8 cellular contexts compared by ENCODE assay signal in genomic region chr15:74873036-74873755, GRCh38. TPM values are rescaled to one million over a fixed set of nuclear protein-coding genes. Genes with fewer than 3 reads are reported as not detected.
A peak's percentile ranks its signal among the peaks of the same experiment; 100 is the strongest.
DNase-seq lines count a peak whose midpoint lies in the region; TF ChIP-seq lines count a peak whose summit lies in the region.

Gene SCAMP2, minus strand, starts transcription at chr15:74873365. Its CDS starts 110 bp downstream, at chr15:74873255.

- no peak within 1 kb of the TSS for H4K8ac ChIP-seq in neuronal stem cell (ENCODE audit: low read depth, low read length)

- H2BK5ac ChIP-seq in neuronal stem cell (ENCODE audit: low read length): no peak within 1 kb of the TSS

- TF ChIP-seq CTCF in HFFc6 (IDR thresholded peaks at IDR 0.05): no peak

- H3K27me3 ChIP-seq in neuronal stem cell (ENCODE audit: control insufficient read depth in 3 of 3, insufficient read depth in 3 of 3, low read depth in 1 of 3, low read length in 3 of 3): peaks cover 0 to 6% (median 0%) of the 10 kb centered on the region in 3 experiments
- H3K27me3 ChIP-seq in subcutaneous abdominal adipose tissue (ENCODE audit: control insufficient read depth in 5 of 5, insufficient read depth in 4 of 5, low read length in 5 of 5): no peaks in the 10 kb centered on the region

- no peak within 1 kb of the TSS for H3K14ac ChIP-seq in neuronal stem cell (ENCODE audit: low read length)

- H2AFZ ChIP-seq in neuronal stem cell (ENCODE audit: low read length): peak within 1 kb of the TSS; percentile 94

- no peak within 1 kb of the TSS for H2BK120ac ChIP-seq in neuronal stem cell (ENCODE audit: low read depth, low read length)

- H3K4me2 ChIP-seq in neuronal stem cell (ENCODE audit: insufficient read depth, low read length, poor library complexity, severe bottlenecking): peak within 1 kb of the TSS; percentile 71

- DNase-seq in GM04504 (ENCODE audit: low read depth) (peak; percentile 92), HFFc6 (peak; percentile 88), NAMALWA (ENCODE audit: low spot score) (peak; percentile 96), SK-MEL-5 (ENCODE audit: low read depth, low spot score) (peak; percentile 96), foreskin melanocyte (peak; percentile 90), neuronal stem cell (ENCODE audit: low spot score) (peak; percentile 95)
- peak; percentile 91 for DNase-seq in activated naive CD4-positive, alpha-beta T cell treated with Interleukin-2 at 50 U/mL for 16 hours

- no peak within 1 kb of the TSS for H2BK15ac ChIP-seq in neuronal stem cell (ENCODE audit: low read length)

- peak within 1 kb of the TSS; percentile 43 for H3K23ac ChIP-seq in neuronal stem cell (ENCODE audit: low read depth, low read length, poor library complexity)

- in situ Hi-C loops in SK-MEL-5 (cut with HindIII; ENCODE audit: low pct_unique_long_range_greater_than_20kb, low sequenced_read_pairs): no loop called here

- H3K9me3 Mint-ChIP-seq in HFFc6: no peaks in the 10 kb centered on the region

- H3K4me3 Mint-ChIP-seq in HFFc6: peak within 1 kb of the TSS; percentile 99

- H4K91ac ChIP-seq in neuronal stem cell (ENCODE audit: low read depth, low read length, poor library complexity): no peak within 1 kb of the TSS

- peak within 1 kb of the TSS; percentile 96 for H3K27ac Mint-ChIP-seq in HFFc6

- peaks cover 9% of the 10 kb centered on the region for H3K27me3 Mint-ChIP-seq in HFFc6 (ENCODE audit: insufficient read depth)

- no peak within 1 kb of the TSS for H2BK12ac ChIP-seq in neuronal stem cell (ENCODE audit: low read length)

- peak within 1 kb of the TSS; percentile 55 to 91 for H3K4me3 ChIP-seq in neuronal stem cell (ENCODE audit: low read length in 2 of 2)
- peak within 1 kb of the TSS; percentile 90 to 95 (median 94) for H3K4me3 ChIP-seq in subcutaneous abdominal adipose tissue (ENCODE audit: low read depth in 1 of 5, low read length in 5 of 5)

- H3K4me1 ChIP-seq in neuronal stem cell (ENCODE audit: control insufficient read depth in 2 of 2, insufficient read depth in 1 of 2, low read depth in 1 of 2, low read length in 2 of 2) (peaks cover 3 to 4% of the 10 kb centered on the region in 2 donors), subcutaneous abdominal adipose tissue (ENCODE audit: control insufficient read depth in 5 of 5, insufficient read depth in 5 of 5, low read length in 5 of 5) (peaks cover 10 to 52% (median 46%) of the 10 kb centered on the region in 5 donors)

- H3K27ac ChIP-seq in neuronal stem cell (replicated peaks; ENCODE audit: low read length): peak within 1 kb of the TSS; percentile 54
- peak within 1 kb of the TSS; percentile 85 for H3K27ac ChIP-seq in subcutaneous abdominal adipose tissue (ENCODE audit: low read depth, low read length)

- no CpG with 5 or more reads among the region's 52 CpGs for WGBS in neuronal stem cell (ENCODE audit: extremely low coverage in 2 of 2, insufficient read length in 2 of 2, insufficient replicate concordance in 1 of 2), 2 donors

- H3K9me3 ChIP-seq in neuronal stem cell (replicated peaks in 1 of 2; ENCODE audit: control insufficient read depth in 2 of 2, insufficient read depth in 1 of 2, low read depth in 1 of 2, low read length in 2 of 2) (peaks cover 1 to 4% of the 10 kb centered on the region in 2 donors), subcutaneous abdominal adipose tissue (ENCODE audit: control insufficient read depth in 5 of 5, low read length in 5 of 5) (no peaks in the 10 kb centered on the region)

- H2AK5ac ChIP-seq in neuronal stem cell (ENCODE audit: low read depth, low read length): no peak within 1 kb of the TSS

- H3K36me3 Mint-ChIP-seq in HFFc6 (ENCODE audit: low read depth): peaks cover 10% of the 10 kb centered on the region

- no peak within 1 kb of the TSS for H3K4ac ChIP-seq in neuronal stem cell (ENCODE audit: low read length)

- peak within 1 kb of the TSS; percentile 86 for H3K18ac ChIP-seq in neuronal stem cell (ENCODE audit: low read length)

- H3K36me3 ChIP-seq in neuronal stem cell (replicated peaks in 1 of 2; ENCODE audit: control insufficient read depth in 2 of 2, insufficient read depth in 2 of 2, low read length in 2 of 2) (peaks cover 2 to 23% of the 10 kb centered on the region in 2 donors), subcutaneous abdominal adipose tissue (ENCODE audit: control insufficient read depth in 5 of 5, insufficient read depth in 5 of 5, low read length in 5 of 5) (no peaks in the 10 kb centered on the region)

- peaks cover 4% of the 10 kb centered on the region for H3K79me1 ChIP-seq in neuronal stem cell (ENCODE audit: low read depth, low read length)

- peak within 1 kb of the TSS; percentile 88 for H3K9ac ChIP-seq in neuronal stem cell (ENCODE audit: low read depth, low read length, poor library complexity)
- peak within 1 kb of the TSS; percentile 59 to 95 (median 91) for H3K9ac ChIP-seq in subcutaneous abdominal adipose tissue (ENCODE audit: low read length in 5 of 5)

- H3K4me1 Mint-ChIP-seq in HFFc6 (ENCODE audit: low read depth): peaks cover 34% of the 10 kb centered on the region

RNA-seq across cellular contexts. Expression of gene SCAMP2, which starts in this region (rescaled TPM):
- 10 to 100 TPM; 70.1 to 86.1 (median 75.9) TPM for total RNA-seq in HFFc6 (2021; fragmentation: NEBNext Ultra II Directional; extraction: Animal tissue kit (Norgen Biotek cat#: 25700))
- 14.2 and 24.4 TPM in 2 replicates for total RNA-seq in SK-MEL-5 (2014; rRNA removed; shearing (Covaris generic))
- polyA plus RNA-seq in SK-MEL-5 (2015; cell fraction: cytosol; rRNA removed): 66.9 and 77.4 TPM in 2 replicates
- 35.4 and 37.2 TPM in 2 replicates for polyA plus RNA-seq in SK-MEL-5 (2015; cell fraction: nucleus; rRNA removed)
- 40.9 TPM for polyA plus RNA-seq in neuronal stem cell (2013, experiment 1 of 2)
- polyA plus RNA-seq in neuronal stem cell (2013, experiment 2 of 2): 46.5 TPM

Comparison
In these comparisons a context has a peak if more than half of its experiments do, and no peak if none do; other contexts are left out.
1. Peak in every context shown above with its lines: DNase-seq, H3K4me3 ChIP-seq and H3K27ac ChIP-seq.